15 cellular contexts compared by ENCODE assay signal in genomic region chr10:12353399-12354027, GRCh38. TPM values are rescaled to one million over a fixed set of nuclear protein-coding genes. Genes with fewer than 3 reads are reported as not detected.
DNase-seq lines count a peak whose midpoint lies in the region; ATAC-seq, FAIRE-seq and TF ChIP-seq lines count a peak whose summit lies in the region.
"Had no signal": no experiment of that assay in that cellular context is flagged by ENCODE, and none has a peak within 500 bp of the region (broad histone marks: within the 10 kb centered on the region; RNA-seq: fewer than 3 reads in every experiment).

No MANE protein-coding gene starts in this region.

- no peaks in the 10 kb centered on the region for H4K20me1 ChIP-seq in IMR-90 (ENCODE audit: insufficient read depth, low read length)

- peak overlapping the region; percentile 3 to 19 for H3K27ac ChIP-seq in right atrium auricular region
- H3K27ac ChIP-seq in IMR-90 (ENCODE audit: insufficient read depth, low read length), result no peak overlapping the region
- H3K27ac ChIP-seq: C4-2B had no signal

- no CpG with 5 or more reads among the region's 8 CpGs for WGBS in IMR-90 (ENCODE audit: extremely low coverage in 2 of 2, insufficient read length in 1 of 2), 2 experiments

- BruUV-seq in IMR-90 (replicated peaks; lab: Mats Ljungman, UMichigan), result no TSS peak

- POLR2A ChIA-PET in IMR-90 (lab: Charles Lee; ENCODE audit: unreplicated experiment), result no interaction called here

- CTCF ChIA-PET in IMR-90 (lab: Yijun Ruan, JAX), result no interaction called here

- H3K14ac ChIP-seq in IMR-90 (replicated peaks; ENCODE audit: low read depth, low read length), result no peak overlapping the region

- H2AK5ac ChIP-seq in IMR-90 (ENCODE audit: low read depth, low read length), result no peak overlapping the region

- no peak overlapping the region for H4K8ac ChIP-seq in IMR-90 (ENCODE audit: low read depth in 2 of 2, low read length in 2 of 2)

- dilution Hi-C loops in IMR-90 (cut with HindIII; ENCODE audit: low sequenced_read_pairs, unreplicated experiment), result no loop called here

- H3K79me1 ChIP-seq in IMR-90 (ENCODE audit: low read depth in 1 of 2, low read length in 2 of 2), result no peaks in the 10 kb centered on the region; a peak in 1 of 4 replicates

- TF ChIP-seq CTCF in right atrium auricular region (IDR thresholded peaks at IDR 0.05) (no peak), IMR-90 (conservative IDR thresholded peaks at IDR 0.05; ENCODE audit: low read depth, low read length) (no peak), bronchial epithelial cell (IDR thresholded peaks at IDR 0.05; ENCODE audit: insufficient read depth, low read length, severe bottlenecking) (no peak)

- no peak overlapping the region for H3K4ac ChIP-seq in IMR-90 (ENCODE audit: low read depth, low read length)

- ATAC-seq in IMR-90 (ENCODE audit: low read depth), result no peak
- ATAC-seq in stimulated activated naive CD8-positive, alpha-beta T cell treated with anti-CD3 and anti-CD28 coated beads, Interleukin-15, Interleukin-2, amounts not matched to agents 100 U/mL and 50 U/mL, for 24 hours, result peak; percentile 9
- ATAC-seq in GM18907 (IDR thresholded peaks at IDR 0.05; ENCODE audit: unreplicated experiment), result no peak
- ATAC-seq: activated CD4-positive, CD25-positive, alpha-beta regulatory T cell treated with anti-CD3 and anti-CD28 coated beads, Interleukin-2, amount 50 U/mL, for 24 hours; left ventricle myocardium superior; SK-N-SH treated with all-trans-retinoic acid at 6 μM for 48 hours had no signal

- TF ChIP-seq POLR2A in IMR-90 (IDR thresholded peaks at IDR 0.05; ENCODE audit: low read depth, low read length), result no peak

- H3K4me2 ChIP-seq in IMR-90 (ENCODE audit: low read depth, low read length), result no peak overlapping the region

- no peak overlapping the region for H4K5ac ChIP-seq in IMR-90 (ENCODE audit: low read depth, low read length)

- no peaks in the 10 kb centered on the region for H3K36me3 ChIP-seq in right atrium auricular region
- no peaks in the 10 kb centered on the region for H3K36me3 ChIP-seq in IMR-90 (ENCODE audit: control insufficient read depth, insufficient read depth, low read length)
- no peaks in the 10 kb centered on the region for H3K36me3 ChIP-seq in bronchial epithelial cell (ENCODE audit: control insufficient read depth, insufficient read depth, low read length)
- H3K36me3 ChIP-seq: HAP-1 had no signal

- no peaks in the 10 kb centered on the region for H3K9me3 ChIP-seq in right atrium auricular region
- H3K9me3 ChIP-seq in IMR-90 (ENCODE audit: control insufficient read depth, insufficient read depth, low read length), result no peaks in the 10 kb centered on the region
- H3K9me3 ChIP-seq: HAP-1 had no signal

- H3K27me3 ChIP-seq in right atrium auricular region (no peaks in the 10 kb centered on the region), IMR-90 (ENCODE audit: control insufficient read depth, insufficient read depth, low read length) (peaks cover 6% of the 10 kb centered on the region), bronchial epithelial cell (ENCODE audit: control insufficient read depth, insufficient read depth, low read length) (peaks cover 1% of the 10 kb centered on the region)

- no peak overlapping the region for H3K9ac ChIP-seq in IMR-90 (ENCODE audit: low read depth, low read length)

- DNase-seq in right atrium auricular region (ENCODE audit: low spot score), result no peak
- DNase-seq in cardiac septum (ENCODE audit: low spot score), result no peak
- no peak for DNase-seq in IMR-90
- peak; percentile 41 for DNase-seq in bronchial epithelial cell (ENCODE audit: low read depth)
- no peak for DNase-seq in stimulated activated naive CD8-positive, alpha-beta T cell treated with anti-CD3 and anti-CD28 coated beads, Interleukin-15, Interleukin-2, amounts not matched to agents 100 U/mL and 50 U/mL, for 24 hours
- no peak for DNase-seq in stimulated activated naive CD4-positive, alpha-beta T cell treated with Interleukin-2 at 50 U/mL for 16 hours (lab: John Stamatoyannopoulos, UW)
- DNase-seq in posterior vena cava (ENCODE audit: low spot score), result no peak
- DNase-seq: left ventricle myocardium superior, NCI-H2081, nephron progenitor cell had no signal

- no peak overlapping the region for H3K56ac ChIP-seq in IMR-90 (ENCODE audit: extremely low read depth, insufficient read depth, low read length)

- no peak for FAIRE-seq in bronchial epithelial cell (lab: Jason Lieb, UNC)

- no peak overlapping the region for H2BK5ac ChIP-seq in IMR-90 (ENCODE audit: low read depth, low read length, poor library complexity, severe bottlenecking)

- H3K9me1 ChIP-seq in IMR-90 (ENCODE audit: insufficient read depth, low read length), result no peaks in the 10 kb centered on the region

- H2AK9ac ChIP-seq in IMR-90 (replicated peaks; ENCODE audit: low read depth, low read length, poor library complexity), result no peak overlapping the region

- peaks cover 0 to 53% of the 10 kb centered on the region in 2 donors for H3K4me1 ChIP-seq in right atrium auricular region
- no peaks in the 10 kb centered on the region for H3K4me1 ChIP-seq in IMR-90 (ENCODE audit: control insufficient read depth, insufficient read depth, low read length)

- H2BK15ac ChIP-seq in IMR-90 (ENCODE audit: low read depth, low read length), result no peak overlapping the region

- no peak overlapping the region for H3K4me3 ChIP-seq in right atrium auricular region
- no peak overlapping the region for H3K4me3 ChIP-seq in IMR-90 (ENCODE audit: insufficient read depth, low read depth, low read length)
- H3K4me3 ChIP-seq in bronchial epithelial cell (ENCODE audit: low read depth, low read length), result no peak overlapping the region
- H3K4me3 ChIP-seq: HAP-1 had no signal

- H4K91ac ChIP-seq in IMR-90 (ENCODE audit: insufficient read depth, low read depth, low read length), result no peak overlapping the region

- H3K18ac ChIP-seq in IMR-90 (ENCODE audit: low read depth, low read length), result no peak overlapping the region

- no peak overlapping the region for H2BK20ac ChIP-seq in IMR-90 (ENCODE audit: low read depth, low read length)

- no peak overlapping the region for H2BK120ac ChIP-seq in IMR-90 (ENCODE audit: low read depth, low read length)

- TF ChIP-seq RAD21 in IMR-90 (IDR thresholded peaks at IDR 0.05; ENCODE audit: low read length), result no peak

- intact Hi-C loops in cardiac septum (cut with DNase I), result no loop called here
- intact Hi-C loops in IMR-90 (cut with micrococcal nuclease), result no loop called here
- intact Hi-C loops in posterior vena cava (cut with DNase I), result loop anchor here in 1 of 2 donors (10.0 kb wide), 1 partner anchor 89 kb away; no protein-coding TSS in a partner anchor

- in situ Hi-C loops in IMR-90 (cut with MboI; ENCODE audit: low sequenced_read_pairs), result no loop called here

- no peak overlapping the region for H3K23ac ChIP-seq in IMR-90 (ENCODE audit: low read depth, low read length)

- H2AFZ ChIP-seq in IMR-90 (replicated peaks; ENCODE audit: low read length, poor library complexity), result no peak overlapping the region

TF ChIP-seq in IMR-90, 13 proteins besides CTCF, POLR2A, EP300 and RAD21:
- no peak for TF ChIP-seq RCOR1 (IDR thresholded peaks at IDR 0.05; ENCODE audit: insufficient replicate concordance, low read length)
- peak; percentile 67 for TF ChIP-seq CEBPB (IDR thresholded peaks at IDR 0.05; ENCODE audit: low read depth, low read length)
- no peak for TF ChIP-seq MXI1 (IDR thresholded peaks at IDR 0.05; ENCODE audit: borderline replicate concordance, low read depth, low read length)

RNA-seq across cellular contexts. Expression of gene CAMK1D, which starts 4.2 kb away (rescaled TPM):
- total RNA-seq in right atrium auricular region (10 to 100 TPM; 24.5 to 27.2 TPM), cardiac septum (3.2 TPM), IMR-90 (2012; rRNA removed) (4.2 and 5.0 TPM in 2 replicates), bronchial epithelial cell (1.8 and 7.6 TPM in 2 replicates), posterior vena cava (10 to 100 TPM; 12.2 to 17.8 TPM)
- 4.1 and 5.3 TPM in 2 replicates for polyA plus RNA-seq in IMR-90 (2012; rRNA removed)
- 2.5 and 2.6 TPM in 2 replicates for polyA plus RNA-seq in IMR-90 (2012; cell fraction: cytosol; rRNA removed)
- polyA plus RNA-seq in IMR-90 (2012; cell fraction: nucleus; rRNA removed; ENCODE audit: low replicate concordance), result 3.2 and 9.7 TPM in 2 replicates
